ENCODE assay signal across 8 cellular contexts in genomic region chr1:24321712-24322635, GRCh38. TPM values are rescaled to one million over a fixed set of nuclear protein-coding genes. Genes with fewer than 3 reads are reported as not detected.
A peak's percentile ranks its signal among the peaks of the same experiment; 100 is the strongest.
DNase-seq lines count a peak whose midpoint lies in the region; ATAC-seq and TF ChIP-seq lines count a peak whose summit lies in the region.

No MANE protein-coding gene starts in this region.

- intact Hi-C loops in Caco-2 (cut with micrococcal nuclease; ENCODE audit: unreplicated experiment) (no loop called here), esophagus muscularis mucosa (cut with DNase I) (no loop called here)

- TF ChIP-seq CTCF in Caco-2 (IDR thresholded peaks at IDR 0.05; ENCODE audit: insufficient read depth in 1 of 2, low read depth in 1 of 2, low read length in 1 of 2, severe bottlenecking in 1 of 2, unreplicated experiment in 1 of 2): no peak
- no peak for TF ChIP-seq CTCF in esophagus muscularis mucosa (IDR thresholded peaks at IDR 0.05)
- TF ChIP-seq CTCF in nephron (IDR thresholded peaks at IDR 0.05; ENCODE audit: unreplicated experiment in 3 of 3): no peak

- DNase-seq in Caco-2 (peak; percentile 52 to 59), H7 (peak; percentile 84), NOMO-1 (lab: John Stamatoyannopoulos, UW; ENCODE audit: unreplicated experiment in 2 of 2) (peak; percentile 81 to 85), esophagus muscularis mucosa (ENCODE audit: extremely low spot score) (no peak), hippocampal formation (lab: John Stamatoyannopoulos, UW) (no peak)
- peak; percentile 67 for DNase-seq in activated T-cell treated with anti-CD3 and anti-CD28 coated beads, Interleukin-2, amount 50 U/mL, for 1 hour
- DNase-seq in stimulated activated naive CD8-positive, alpha-beta T cell treated with anti-CD3 and anti-CD28 coated beads, Interleukin-15, amount 100 ng/mL, for 72 hours: peak; percentile 82 to 89

- H3K27me3 ChIP-seq in Caco-2 (replicated peaks; ENCODE audit: control insufficient read depth, insufficient read depth, low read length) (no peaks in the 10 kb centered on the region), H7 (ENCODE audit: control insufficient read depth, insufficient read depth, low read length) (peaks cover 27% of the 10 kb centered on the region), esophagus muscularis mucosa (peaks cover 0 to 30% (median 10%) of the 10 kb centered on the region in 4 donors)

- peak overlapping the region; percentile 74 for H3K4me3 Mint-ChIP-seq in Caco-2 (ENCODE audit: unreplicated experiment)
- H3K4me3 Mint-ChIP-seq in nephron: peak overlapping the region; percentile 82 to 91 (median 85)
- H3K4me3 Mint-ChIP-seq in stimulated activated naive CD8-positive, alpha-beta T cell treated with anti-CD3 and anti-CD28 coated beads, Interleukin-15, amount 100 ng/mL, for 72 hours: peak overlapping the region; percentile 89 to 95

- no peak for TF ChIP-seq POLR2A in esophagus muscularis mucosa (IDR thresholded peaks at IDR 0.05; ENCODE audit: low read depth)

- POLR2A ChIA-PET in Caco-2 (lab: Charles Lee): interaction anchor here (0.6 to 1.0 kb wide), 2 partner anchors 9 to 133 kb away, joined by 3 to 5 read pairs; no protein-coding TSS in a partner anchor

- peak; percentile 95 for ATAC-seq in stimulated activated naive CD8-positive, alpha-beta T cell treated with anti-CD3 and anti-CD28 coated beads, Interleukin-15, amount 100 ng/mL, for 72 hours

- H3K27ac Mint-ChIP-seq in Caco-2 (ENCODE audit: unreplicated experiment): peak overlapping the region; percentile 57
- H3K27ac Mint-ChIP-seq in nephron: peak overlapping the region; percentile 57 to 80 (median 73)
- H3K27ac Mint-ChIP-seq in stimulated activated naive CD8-positive, alpha-beta T cell treated with anti-CD3 and anti-CD28 coated beads, Interleukin-15, amount 100 ng/mL, for 72 hours: peak overlapping the region; percentile 87 to 89

- TSS peak; percentile 30 for BruUV-seq in Caco-2 (replicated peaks; lab: Mats Ljungman, UMichigan)

- H3K9me3 Mint-ChIP-seq in Caco-2 (ENCODE audit: unreplicated experiment) (no peaks in the 10 kb centered on the region), nephron (no peaks in the 10 kb centered on the region)
- no peaks in the 10 kb centered on the region for H3K9me3 Mint-ChIP-seq in stimulated activated naive CD8-positive, alpha-beta T cell treated with anti-CD3 and anti-CD28 coated beads, Interleukin-15, amount 100 ng/mL, for 72 hours

- peak overlapping the region; percentile 4 to 59 (median 39) for H3K27ac ChIP-seq in esophagus muscularis mucosa (replicated peaks in 1 of 4)

- H3K36me3 Mint-ChIP-seq in Caco-2 (ENCODE audit: insufficient read depth, unreplicated experiment) (no peaks in the 10 kb centered on the region), nephron (ENCODE audit: low read depth) (no peaks in the 10 kb centered on the region)

- H3K36me3 ChIP-seq in Caco-2 (ENCODE audit: control insufficient read depth, insufficient read depth, low read length) (no peaks in the 10 kb centered on the region), H7 (replicated peaks; ENCODE audit: control insufficient read depth, insufficient read depth, low read length) (no peaks in the 10 kb centered on the region), esophagus muscularis mucosa (no peaks in the 10 kb centered on the region)

- TF ChIP-seq EP300 in esophagus muscularis mucosa (IDR thresholded peaks at IDR 0.05): no peak

- peak overlapping the region; percentile 52 for H3K4me3 ChIP-seq in Caco-2 (ENCODE audit: low read depth, low read length)
- H3K4me3 ChIP-seq in H7 (ENCODE audit: insufficient read depth, low read depth, low read length): peak overlapping the region; percentile 53
- peak overlapping the region; percentile 54 to 64 (median 62) for H3K4me3 ChIP-seq in esophagus muscularis mucosa

- H3K4me1 ChIP-seq in Caco-2: no peaks in the 10 kb centered on the region; the same call in 1 of the 2 replicates
- H3K4me1 ChIP-seq in esophagus muscularis mucosa: peaks cover 12 to 39% (median 29%) of the 10 kb centered on the region in 4 donors

- H3K27me3 Mint-ChIP-seq in Caco-2 (ENCODE audit: insufficient read depth, unreplicated experiment) (no peaks in the 10 kb centered on the region), nephron (ENCODE audit: low read depth) (peaks cover 86% of the 10 kb centered on the region)
- peaks cover 99% of the 10 kb centered on the region for H3K27me3 Mint-ChIP-seq in stimulated activated naive CD8-positive, alpha-beta T cell treated with anti-CD3 and anti-CD28 coated beads, Interleukin-15, amount 100 ng/mL, for 72 hours

- H3K9me3 ChIP-seq in Caco-2 (no peaks in the 10 kb centered on the region), esophagus muscularis mucosa (no peaks in the 10 kb centered on the region)

- 6% methylated on average over 19 of the region's 86 CpGs for WGBS in esophagus muscularis mucosa

- CTCF ChIA-PET in Caco-2 (lab: Charles Lee): interaction anchor here (0.9 to 1.6 kb wide), 2 partner anchors 120 to 171 kb away, joined by 3 to 4 read pairs; no protein-coding TSS in a partner anchor

- peaks cover 6% of the 10 kb centered on the region for H3K4me1 Mint-ChIP-seq in Caco-2 (ENCODE audit: low read depth, unreplicated experiment)
- H3K4me1 Mint-ChIP-seq in nephron: peaks cover 44% of the 10 kb centered on the region
- peaks cover 50% of the 10 kb centered on the region for H3K4me1 Mint-ChIP-seq in stimulated activated naive CD8-positive, alpha-beta T cell treated with anti-CD3 and anti-CD28 coated beads, Interleukin-15, amount 100 ng/mL, for 72 hours

RNA-seq across cellular contexts. Expression of gene GRHL3, which starts 2.8 kb away (rescaled TPM):
- total RNA-seq in Caco-2 (2022) (2.3 and 2.7 TPM in 2 replicates), esophagus muscularis mucosa (not detected)
- total RNA-seq in H7 (2014; rRNA removed; shearing (Covaris generic)): 0.21 and 0.33 TPM in 2 replicates

Comparison
In these comparisons a context has a peak if more than half of its experiments do, and no peak if none do; other contexts are left out.
1. DNase-seq: peak in Caco-2 (2 of 2), H7 (single experiment), NOMO-1 (2 of 2), activated T-cell treated with anti-CD3 and anti-CD28 coated beads, Interleukin-2, amount 50 U/mL, for 1 hour (single experiment) and stimulated activated naive CD8-positive, alpha-beta T cell treated with anti-CD3 and anti-CD28 coated beads, Interleukin-15, amount 100 ng/mL, for 72 hours (2 of 2); none in esophagus muscularis mucosa (single experiment) and hippocampal formation (0 of 2).
2. Peak in every context shown above with its lines, with median percentiles within 50 percentile points of each other: H3K4me3 ChIP-seq, H3K27ac Mint-ChIP-seq and H3K4me3 Mint-ChIP-seq.